30 cellular contexts compared by ENCODE assay signal in genomic region chr18:26772691-26773090, GRCh38.
"Had no signal": no experiment of that assay in that cellular context is flagged by ENCODE, and none has a peak within 500 bp of the region (broad histone marks: within the 10 kb centered on the region; RNA-seq: fewer than 3 reads in every experiment).

No MANE protein-coding gene starts in this region.

- DNase-seq: activated B cell treated with CpG ODN at 0.5 μM for 24 hours; activated CD4-positive, alpha-beta memory T cell treated with anti-CD3 and anti-CD28 coated beads, Interleukin-2, amount 10 ng/mL, durations not matched to agents 7 days and 5 days; activated CD4-positive, alpha-beta T cell treated with anti-CD3 and anti-CD28 coated beads for 48 hours; activated CD4-positive, CD25-positive, alpha-beta regulatory T cell treated with anti-CD3 and anti-CD28 coated beads, Interleukin-2, amount 50 U/mL, for 72 hours; activated CD8-positive, alpha-beta memory T cell treated with anti-CD3 and anti-CD28 coated beads for 24 hours; activated CD8-positive, alpha-beta memory T cell treated with anti-CD3 and anti-CD28 coated beads, Interleukin-2, amount 10 ng/mL, durations not matched to agents 7 days and 5 days; activated CD8-positive, alpha-beta memory T cell treated with anti-CD3 and anti-CD28 coated beads, Interleukin-2, amount 50 U/mL, for 48 hours; activated effector memory CD4-positive, alpha-beta T cell treated with anti-CD3 and anti-CD28 coated beads, Interleukin-2, amount 50 U/mL, for 16 hours; activated naive CD4-positive, alpha-beta T cell; activated naive CD4-positive, alpha-beta T cell treated with anti-CD3 and anti-CD28 coated beads, Interleukin-2, amount 50 U/mL, for 16 hours; activated naive CD8-positive, alpha-beta T cell treated with anti-CD3 and anti-CD28 coated beads for 36 hours; activated T-cell treated with anti-CD3 and anti-CD28 coated beads, Interleukin-2, amount 50 U/mL, for 72 hours; amygdala; KG1; NCI-H1105; NCI-H1417 treated with DMSO at 0.1 percent for 48 hours; NCI-H187 treated with DMSO at 0.1 percent for 48 hours; NCI-H2081; NCI-H2227 treated with DMSO at 0.1 percent for 48 hours; NCI-H446; NCI-H510A treated with DMSO at 0.1 percent for 48 hours; NCI-H526 treated with DMSO at 0.1 percent for 48 hours; NK-92 treated with Interleukin-12 subunit alpha and Interleukin-12 subunit beta, amount 100 ng/mL, for 24 hours; PC-9; SIG-M5 had no signal

- H2AFZ ChIP-seq: PC-9 had no signal

- H3K36me3 ChIP-seq: ascending aorta, cardiac muscle cell had no signal

- H3K4me1 ChIP-seq: ascending aorta had no signal

- H3K4me3 ChIP-seq: ascending aorta, cardiac muscle cell, PC-9 had no signal

- H3K4me2 ChIP-seq: PC-9 had no signal

- H3K27ac ChIP-seq: ascending aorta, cardiac muscle cell, PC-9, RWPE1 had no signal

- H3K27me3 ChIP-seq: ascending aorta, cardiac muscle cell had no signal

- FAIRE-seq: RCC 7860, TTC549 had no signal

- H3K9me3 ChIP-seq: ascending aorta had no signal
